In genomic region chr20:16125810-16126209, GRCh38 we compare ENCODE assay signal across 1 cellular context.
TF ChIP-seq lines count a peak whose summit lies in the region.

No MANE protein-coding gene starts in this region.

TF ChIP-seq in GM23338, 12 proteins besides CTCF, POLR2A, EP300 and RAD21 (continued from another document):
- TF ChIP-seq, protein P1, sequence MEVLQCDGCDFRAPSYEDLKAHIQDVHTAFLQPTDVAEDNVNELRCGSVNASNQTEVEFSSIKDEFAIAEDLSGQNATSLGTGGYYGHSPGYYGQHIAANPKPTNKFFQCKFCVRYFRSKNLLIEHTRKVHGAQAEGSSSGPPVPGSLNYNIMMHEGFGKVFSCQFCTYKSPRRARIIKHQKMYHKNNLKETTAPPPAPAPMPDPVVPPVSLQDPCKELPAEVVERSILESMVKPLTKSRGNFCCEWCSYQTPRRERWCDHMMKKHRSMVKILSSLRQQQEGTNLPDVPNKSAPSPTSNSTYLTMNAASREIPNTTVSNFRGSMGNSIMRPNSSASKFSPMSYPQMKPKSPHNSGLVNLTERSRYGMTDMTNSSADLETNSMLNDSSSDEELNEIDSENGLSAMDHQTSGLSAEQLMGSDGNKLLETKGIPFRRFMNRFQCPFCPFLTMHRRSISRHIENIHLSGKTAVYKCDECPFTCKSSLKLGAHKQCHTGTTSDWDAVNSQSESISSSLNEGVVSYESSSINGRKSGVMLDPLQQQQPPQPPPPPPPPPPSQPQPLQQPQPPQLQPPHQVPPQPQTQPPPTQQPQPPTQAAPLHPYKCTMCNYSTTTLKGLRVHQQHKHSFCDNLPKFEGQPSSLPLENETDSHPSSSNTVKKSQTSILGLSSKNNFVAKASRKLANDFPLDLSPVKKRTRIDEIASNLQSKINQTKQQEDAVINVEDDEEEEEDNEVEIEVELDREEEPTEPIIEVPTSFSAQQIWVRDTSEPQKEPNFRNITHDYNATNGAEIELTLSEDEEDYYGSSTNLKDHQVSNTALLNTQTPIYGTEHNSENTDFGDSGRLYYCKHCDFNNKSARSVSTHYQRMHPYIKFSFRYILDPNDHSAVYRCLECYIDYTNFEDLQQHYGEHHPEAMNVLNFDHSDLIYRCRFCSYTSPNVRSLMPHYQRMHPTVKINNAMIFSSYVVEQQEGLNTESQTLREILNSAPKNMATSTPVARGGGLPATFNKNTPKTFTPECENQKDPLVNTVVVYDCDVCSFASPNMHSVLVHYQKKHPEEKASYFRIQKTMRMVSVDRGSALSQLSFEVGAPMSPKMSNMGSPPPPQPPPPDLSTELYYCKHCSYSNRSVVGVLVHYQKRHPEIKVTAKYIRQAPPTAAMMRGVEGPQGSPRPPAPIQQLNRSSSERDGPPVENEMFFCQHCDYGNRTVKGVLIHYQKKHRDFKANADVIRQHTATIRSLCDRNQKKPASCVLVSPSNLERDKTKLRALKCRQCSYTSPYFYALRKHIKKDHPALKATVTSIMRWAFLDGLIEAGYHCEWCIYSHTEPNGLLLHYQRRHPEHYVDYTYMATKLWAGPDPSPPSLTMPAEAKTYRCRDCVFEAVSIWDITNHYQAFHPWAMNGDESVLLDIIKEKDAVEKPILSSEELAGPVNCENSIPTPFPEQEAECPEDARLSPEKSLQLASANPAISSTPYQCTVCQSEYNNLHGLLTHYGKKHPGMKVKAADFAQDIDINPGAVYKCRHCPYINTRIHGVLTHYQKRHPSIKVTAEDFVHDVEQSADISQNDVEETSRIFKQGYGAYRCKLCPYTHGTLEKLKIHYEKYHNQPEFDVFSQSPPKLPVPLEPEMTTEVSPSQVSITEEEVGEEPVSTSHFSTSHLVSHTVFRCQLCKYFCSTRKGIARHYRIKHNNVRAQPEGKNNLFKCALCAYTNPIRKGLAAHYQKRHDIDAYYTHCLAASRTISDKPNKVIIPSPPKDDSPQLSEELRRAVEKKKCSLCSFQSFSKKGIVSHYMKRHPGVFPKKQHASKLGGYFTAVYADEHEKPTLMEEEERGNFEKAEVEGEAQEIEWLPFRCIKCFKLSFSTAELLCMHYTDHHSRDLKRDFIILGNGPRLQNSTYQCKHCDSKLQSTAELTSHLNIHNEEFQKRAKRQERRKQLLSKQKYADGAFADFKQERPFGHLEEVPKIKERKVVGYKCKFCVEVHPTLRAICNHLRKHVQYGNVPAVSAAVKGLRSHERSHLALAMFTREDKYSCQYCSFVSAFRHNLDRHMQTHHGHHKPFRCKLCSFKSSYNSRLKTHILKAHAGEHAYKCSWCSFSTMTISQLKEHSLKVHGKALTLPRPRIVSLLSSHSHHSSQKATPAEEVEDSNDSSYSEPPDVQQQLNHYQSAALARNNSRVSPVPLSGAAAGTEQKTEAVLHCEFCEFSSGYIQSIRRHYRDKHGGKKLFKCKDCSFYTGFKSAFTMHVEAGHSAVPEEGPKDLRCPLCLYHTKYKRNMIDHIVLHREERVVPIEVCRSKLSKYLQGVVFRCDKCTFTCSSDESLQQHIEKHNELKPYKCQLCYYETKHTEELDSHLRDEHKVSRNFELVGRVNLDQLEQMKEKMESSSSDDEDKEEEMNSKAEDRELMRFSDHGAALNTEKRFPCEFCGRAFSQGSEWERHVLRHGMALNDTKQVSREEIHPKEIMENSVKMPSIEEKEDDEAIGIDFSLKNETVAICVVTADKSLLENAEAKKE (CRISPR knock-in tag; IDR thresholded peaks at IDR 0.05), result no peak
- TF ChIP-seq, protein P2, sequence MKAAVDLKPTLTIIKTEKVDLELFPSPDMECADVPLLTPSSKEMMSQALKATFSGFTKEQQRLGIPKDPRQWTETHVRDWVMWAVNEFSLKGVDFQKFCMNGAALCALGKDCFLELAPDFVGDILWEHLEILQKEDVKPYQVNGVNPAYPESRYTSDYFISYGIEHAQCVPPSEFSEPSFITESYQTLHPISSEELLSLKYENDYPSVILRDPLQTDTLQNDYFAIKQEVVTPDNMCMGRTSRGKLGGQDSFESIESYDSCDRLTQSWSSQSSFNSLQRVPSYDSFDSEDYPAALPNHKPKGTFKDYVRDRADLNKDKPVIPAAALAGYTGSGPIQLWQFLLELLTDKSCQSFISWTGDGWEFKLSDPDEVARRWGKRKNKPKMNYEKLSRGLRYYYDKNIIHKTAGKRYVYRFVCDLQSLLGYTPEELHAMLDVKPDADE (IDR thresholded peaks at IDR 0.05), result no peak
- TF ChIP-seq JUNB (IDR thresholded peaks at IDR 0.05; ENCODE audit: unreplicated experiment) (no peak), NANOG (IDR thresholded peaks at IDR 0.05; ENCODE audit: borderline replicate concordance) (no peak), EZH2 (IDR thresholded peaks at IDR 0.05; ENCODE audit: low read depth, unreplicated experiment) (no peak), STAT1 (IDR thresholded peaks at IDR 0.05; ENCODE audit: unreplicated experiment) (no peak), ZNF331 (CRISPR knock-in tag; IDR thresholded peaks at IDR 0.05; ENCODE audit: low read depth) (no peak)
- TF ChIP-seq, protein P3, sequence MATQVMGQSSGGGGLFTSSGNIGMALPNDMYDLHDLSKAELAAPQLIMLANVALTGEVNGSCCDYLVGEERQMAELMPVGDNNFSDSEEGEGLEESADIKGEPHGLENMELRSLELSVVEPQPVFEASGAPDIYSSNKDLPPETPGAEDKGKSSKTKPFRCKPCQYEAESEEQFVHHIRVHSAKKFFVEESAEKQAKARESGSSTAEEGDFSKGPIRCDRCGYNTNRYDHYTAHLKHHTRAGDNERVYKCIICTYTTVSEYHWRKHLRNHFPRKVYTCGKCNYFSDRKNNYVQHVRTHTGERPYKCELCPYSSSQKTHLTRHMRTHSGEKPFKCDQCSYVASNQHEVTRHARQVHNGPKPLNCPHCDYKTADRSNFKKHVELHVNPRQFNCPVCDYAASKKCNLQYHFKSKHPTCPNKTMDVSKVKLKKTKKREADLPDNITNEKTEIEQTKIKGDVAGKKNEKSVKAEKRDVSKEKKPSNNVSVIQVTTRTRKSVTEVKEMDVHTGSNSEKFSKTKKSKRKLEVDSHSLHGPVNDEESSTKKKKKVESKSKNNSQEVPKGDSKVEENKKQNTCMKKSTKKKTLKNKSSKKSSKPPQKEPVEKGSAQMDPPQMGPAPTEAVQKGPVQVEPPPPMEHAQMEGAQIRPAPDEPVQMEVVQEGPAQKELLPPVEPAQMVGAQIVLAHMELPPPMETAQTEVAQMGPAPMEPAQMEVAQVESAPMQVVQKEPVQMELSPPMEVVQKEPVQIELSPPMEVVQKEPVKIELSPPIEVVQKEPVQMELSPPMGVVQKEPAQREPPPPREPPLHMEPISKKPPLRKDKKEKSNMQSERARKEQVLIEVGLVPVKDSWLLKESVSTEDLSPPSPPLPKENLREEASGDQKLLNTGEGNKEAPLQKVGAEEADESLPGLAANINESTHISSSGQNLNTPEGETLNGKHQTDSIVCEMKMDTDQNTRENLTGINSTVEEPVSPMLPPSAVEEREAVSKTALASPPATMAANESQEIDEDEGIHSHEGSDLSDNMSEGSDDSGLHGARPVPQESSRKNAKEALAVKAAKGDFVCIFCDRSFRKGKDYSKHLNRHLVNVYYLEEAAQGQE (IDR thresholded peaks at IDR 0.05; ENCODE audit: unreplicated experiment), result no peak
